In genomic region chr2:1152375-1152774, GRCh38 we compare ENCODE assay signal across 26 cellular contexts.
"Had no signal": no experiment of that assay in that cellular context is flagged by ENCODE, and none has a peak within 500 bp of the region (broad histone marks: within the 10 kb centered on the region; RNA-seq: fewer than 3 reads in every experiment).

No MANE protein-coding gene starts in this region.

- H3K27me3 ChIP-seq: heart right ventricle, hepatocyte, pancreas, sigmoid colon, spleen, tibial nerve, upper lobe of right lung, uterus had no signal

- H3K4me2 ChIP-seq: hepatocyte had no signal

- DNase-seq: heart right ventricle; islet precursor cell; left ventricle myocardium inferior; midbrain; mucosa of descending colon; naive thymus-derived CD4-positive, alpha-beta T cell; nucleus accumbens; pancreas; posterior cingulate gyrus; retina; right cardiac atrium; sigmoid colon; small intestine; spleen; stimulated activated CD4-positive, alpha-beta T cell treated with anti-CD3 and anti-CD28 coated beads, Interleukin-4, amount 100 ng/mL, for 24 hours; stimulated activated naive CD4-positive, alpha-beta T cell treated with Interleukin-2 at 50 U/mL for 16 hours; stimulated activated naive CD8-positive, alpha-beta T cell treated with anti-CD3 and anti-CD28 coated beads, Interleukin-15, amount 100 ng/mL, for 72 hours; substantia nigra; upper lobe of right lung; uterus had no signal

- H3K9me3 ChIP-seq: heart right ventricle, left ventricle myocardium inferior, mucosa of descending colon, pancreas, prostate gland, sigmoid colon, spleen, tibial nerve, upper lobe of right lung, uterus had no signal

- H3K4me3 Mint-ChIP-seq: naive thymus-derived CD4-positive, alpha-beta T cell; natural killer cell treated with Interleukin-12 subunit alpha and Interleukin-12 subunit beta and Interleukin-15 and Interleukin-18, amount 100 ng/mL, for 72 hours; stimulated activated effector memory CD8-positive, alpha-beta T cell treated with anti-CD3 and anti-CD28 coated beads, Interleukin-12 subunit alpha, Interleukin-12 subunit beta, amount 100 ng/mL, for 72 hours; stimulated activated naive CD8-positive, alpha-beta T cell treated with anti-CD3 and anti-CD28 coated beads, Interleukin-15, amount 100 ng/mL, for 72 hours had no signal

- H3K9me3 Mint-ChIP-seq: naive thymus-derived CD4-positive, alpha-beta T cell; natural killer cell treated with Interleukin-12 subunit alpha and Interleukin-12 subunit beta and Interleukin-15 and Interleukin-18, amount 100 ng/mL, for 72 hours; stimulated activated effector memory CD8-positive, alpha-beta T cell treated with anti-CD3 and anti-CD28 coated beads, Interleukin-12 subunit alpha, Interleukin-12 subunit beta, amount 100 ng/mL, for 72 hours; stimulated activated naive CD8-positive, alpha-beta T cell treated with anti-CD3 and anti-CD28 coated beads, Interleukin-15, amount 100 ng/mL, for 72 hours had no signal

- H3K27me3 Mint-ChIP-seq: naive thymus-derived CD4-positive, alpha-beta T cell; stimulated activated naive CD8-positive, alpha-beta T cell treated with anti-CD3 and anti-CD28 coated beads, Interleukin-15, amount 100 ng/mL, for 72 hours had no signal

- FAIRE-seq: pancreas, small intestine had no signal

- H3K4me1 ChIP-seq: pancreas, prostate gland, sigmoid colon, upper lobe of right lung, uterus had no signal

- H3K4me3 ChIP-seq: heart right ventricle, hepatocyte, left ventricle myocardium inferior, lung, mucosa of descending colon, pancreas, prostate gland, sigmoid colon, spleen, tibial nerve, upper lobe of right lung, uterus had no signal

- H3K27ac Mint-ChIP-seq: natural killer cell treated with Interleukin-12 subunit alpha and Interleukin-12 subunit beta and Interleukin-15 and Interleukin-18, amount 100 ng/mL, for 72 hours; stimulated activated effector memory CD8-positive, alpha-beta T cell treated with anti-CD3 and anti-CD28 coated beads, Interleukin-12 subunit alpha, Interleukin-12 subunit beta, amount 100 ng/mL, for 72 hours; stimulated activated naive CD8-positive, alpha-beta T cell treated with anti-CD3 and anti-CD28 coated beads, Interleukin-15, amount 100 ng/mL, for 72 hours had no signal

- H3K27ac ChIP-seq: heart right ventricle, hepatocyte, left ventricle myocardium inferior, pancreas, prostate gland, sigmoid colon, spleen, tibial nerve, upper lobe of right lung, uterus had no signal

- H3K4me1 Mint-ChIP-seq: stimulated activated effector memory CD8-positive, alpha-beta T cell treated with anti-CD3 and anti-CD28 coated beads, Interleukin-12 subunit alpha, Interleukin-12 subunit beta, amount 100 ng/mL, for 72 hours; stimulated activated naive CD8-positive, alpha-beta T cell treated with anti-CD3 and anti-CD28 coated beads, Interleukin-15, amount 100 ng/mL, for 72 hours had no signal

- H2AFZ ChIP-seq: hepatocyte had no signal

- H3K36me3 ChIP-seq: heart right ventricle, left ventricle myocardium inferior, pancreas, prostate gland, sigmoid colon, spleen, tibial nerve, upper lobe of right lung, uterus had no signal

- H3K36me3 Mint-ChIP-seq: naive thymus-derived CD4-positive, alpha-beta T cell; natural killer cell treated with Interleukin-12 subunit alpha and Interleukin-12 subunit beta and Interleukin-15 and Interleukin-18, amount 100 ng/mL, for 72 hours; stimulated activated effector memory CD8-positive, alpha-beta T cell treated with anti-CD3 and anti-CD28 coated beads, Interleukin-12 subunit alpha, Interleukin-12 subunit beta, amount 100 ng/mL, for 72 hours had no signal
